Comparison of ENCODE assay signal across 12 cellular contexts in the genomic region with DNA sequence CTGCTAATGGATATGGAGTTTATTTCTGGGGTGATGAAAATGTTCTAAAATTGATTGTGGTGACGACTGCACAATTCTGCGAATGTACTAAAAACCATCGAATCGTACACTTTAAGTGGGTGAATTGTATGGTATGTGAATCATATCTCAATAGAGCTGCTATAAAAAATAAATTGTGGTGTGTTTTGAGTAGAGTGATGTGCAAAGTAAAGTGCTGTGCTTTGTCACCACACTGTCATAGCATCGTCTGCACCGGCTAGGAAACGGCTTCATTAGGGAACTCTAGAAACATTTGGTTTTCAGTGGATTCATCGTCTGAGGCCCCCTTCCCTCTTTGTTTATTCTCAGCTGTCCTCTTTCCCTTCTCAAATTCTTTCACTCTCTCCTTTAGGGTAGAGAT.
"Had no signal": no experiment of that assay in that cellular context is flagged by ENCODE, and none has a peak within 500 bp of the region (broad histone marks: within the 10 kb centered on the region; RNA-seq: fewer than 3 reads in every experiment).

No MANE protein-coding gene starts in this region.

- H3K9me3 ChIP-seq: left ventricle myocardium inferior, prostate gland, thoracic aorta, upper lobe of right lung had no signal

- ATAC-seq: natural killer cell, right cardiac atrium, T-helper 17 cell had no signal

- H3K27ac ChIP-seq: left ventricle myocardium inferior, prostate gland, thoracic aorta, upper lobe of right lung had no signal

- H3K4me1 ChIP-seq: prostate gland, upper lobe of right lung had no signal

- H3K36me3 ChIP-seq: left ventricle myocardium inferior, prostate gland, thoracic aorta, upper lobe of right lung had no signal

- DNase-seq: activated naive CD4-positive, alpha-beta T cell; aorta; kidney; left ventricle myocardium inferior; mesendoderm; natural killer cell; occipital lobe; right cardiac atrium; T-helper 17 cell; upper lobe of right lung had no signal

- H3K27me3 ChIP-seq: upper lobe of right lung had no signal

- H3K4me3 ChIP-seq: left ventricle myocardium inferior, prostate gland, thoracic aorta, upper lobe of right lung had no signal
